ENCODE assay signal across 8 cellular contexts in genomic region chr1:3771108-3772026, GRCh38. TPM values are rescaled to one million over a fixed set of nuclear protein-coding genes. Genes with fewer than 3 reads are reported as not detected.
A peak's percentile ranks its signal among the peaks of the same experiment; 100 is the strongest.
DNase-seq lines count a peak whose midpoint lies in the region; ATAC-seq and TF ChIP-seq lines count a peak whose summit lies in the region.

No MANE protein-coding gene starts in this region.

- H3K4me1 ChIP-seq in rectal smooth muscle tissue (ENCODE audit: control insufficient read depth, insufficient read depth, low read length) = peaks cover 5% of the 10 kb centered on the region

- no peak overlapping the region for H3K9ac ChIP-seq in rectal smooth muscle tissue (ENCODE audit: low read length)

- no peaks in the 10 kb centered on the region for H3K36me3 ChIP-seq in rectal smooth muscle tissue (ENCODE audit: control insufficient read depth, insufficient read depth, low read length)

- POLR2A ChIA-PET in T-cell (lab: Charles Lee) (no interaction called here), GM10248 (lab: Yijun Ruan, JAX) (no interaction called here)

- TF ChIP-seq CTCF in GM12875 (IDR thresholded peaks at IDR 0.05; ENCODE audit: borderline replicate concordance, insufficient read depth, low read depth, low read length) (no peak), glutamatergic neuron (IDR thresholded peaks at IDR 0.05; ENCODE audit: partially characterized antibody, unreplicated experiment) (no peak), GM10248 (IDR thresholded peaks at IDR 0.05; ENCODE audit: control extremely low read depth, extremely low read depth, low read depth, missing control alignments) (no peak)

- CTCF ChIA-PET in T-cell (lab: Charles Lee) (interaction anchor here in 1 of 2 donors (0.5 kb wide), 1 partner anchor 1002 kb away, joined by 3 read pairs; no protein-coding TSS in a partner anchor), GM10248 (lab: Yijun Ruan, JAX) (interaction anchor here (1.0 to 1.2 kb wide), 2 partner anchors 22 to 47 kb away, joined by 3 read pairs; no protein-coding TSS in a partner anchor)

- H3K4me3 Mint-ChIP-seq in T-cell (peak overlapping the region; percentile 67 to 74 (median 68)), glutamatergic neuron (ENCODE audit: unreplicated experiment) (peak overlapping the region; percentile 34)

- no peak overlapping the region for H3K27ac ChIP-seq in rectal smooth muscle tissue (ENCODE audit: low read depth, low read length)

- H3K9me3 Mint-ChIP-seq in T-cell = no peaks in the 10 kb centered on the region
- H3K9me3 Mint-ChIP-seq in glutamatergic neuron (ENCODE audit: unreplicated experiment) = peaks cover under 1% of the 10 kb centered on the region

- H3K27me3 Mint-ChIP-seq in T-cell (peaks cover 0 to 7% of the 10 kb centered on the region in 2 donors), glutamatergic neuron (ENCODE audit: unreplicated experiment) (peaks cover 5% of the 10 kb centered on the region)

- H3K4me1 Mint-ChIP-seq in T-cell (peaks cover 9 to 22% (median 12%) of the 10 kb centered on the region in 3 donors), glutamatergic neuron (ENCODE audit: low read depth, unreplicated experiment) (peaks cover 9% of the 10 kb centered on the region)

- H3K4me3 ChIP-seq in GM12875 (ENCODE audit: low read depth, low read length) (peak overlapping the region; percentile 56), rectal smooth muscle tissue (ENCODE audit: low read length) (peak overlapping the region; percentile 74)

- DNase-seq in T-cell = no peak
- DNase-seq in glutamatergic neuron = peak; percentile 40
- DNase-seq in NCI-H2107 (lab: John Stamatoyannopoulos, UW) = no peak
- no peak for DNase-seq in NCI-H526 treated with DMSO at 0.1 percent for 48 hours (lab: John Stamatoyannopoulos, UW)
- no peak for DNase-seq in activated gamma-delta T cell (lab: John Stamatoyannopoulos, UW)
- no peak for DNase-seq in GM10248 (ENCODE audit: extremely low spot score)

- peaks cover 3% of the 10 kb centered on the region for H3K27me3 ChIP-seq in rectal smooth muscle tissue (ENCODE audit: control insufficient read depth, insufficient read depth, low read length)

- no peak for ATAC-seq in T-cell (replicated peaks in 1 of 4)

- H3K27ac Mint-ChIP-seq in T-cell = peak overlapping the region in 1 of 2 donors; percentile 6
- no peak overlapping the region for H3K27ac Mint-ChIP-seq in glutamatergic neuron (ENCODE audit: unreplicated experiment)

- H3K36me3 Mint-ChIP-seq in T-cell = no peaks in the 10 kb centered on the region
- H3K36me3 Mint-ChIP-seq in glutamatergic neuron (ENCODE audit: unreplicated experiment) = no peaks in the 10 kb centered on the region

RNA-seq across cellular contexts. Expression of gene SMIM1, which starts 1.2 kb away (rescaled TPM):
- total RNA-seq in T-cell (1 to 10 TPM; 1.3 to 6.2 (median 4.2) TPM), glutamatergic neuron (ENCODE audit: unreplicated experiment) (7.5 TPM)

RNA-seq across cellular contexts. Expression of gene CCDC27, which starts 19.1 kb away (rescaled TPM):
- total RNA-seq in T-cell (not detected), glutamatergic neuron (ENCODE audit: unreplicated experiment) (not detected)

RNA-seq across cellular contexts. Expression of gene LRRC47, which starts 24.9 kb away (rescaled TPM):
- total RNA-seq in T-cell = 10 to 100 TPM; 37.3 to 49.1 (median 44.5) TPM
- 79.7 TPM for total RNA-seq in glutamatergic neuron (ENCODE audit: unreplicated experiment)
